In the genomic region with DNA sequence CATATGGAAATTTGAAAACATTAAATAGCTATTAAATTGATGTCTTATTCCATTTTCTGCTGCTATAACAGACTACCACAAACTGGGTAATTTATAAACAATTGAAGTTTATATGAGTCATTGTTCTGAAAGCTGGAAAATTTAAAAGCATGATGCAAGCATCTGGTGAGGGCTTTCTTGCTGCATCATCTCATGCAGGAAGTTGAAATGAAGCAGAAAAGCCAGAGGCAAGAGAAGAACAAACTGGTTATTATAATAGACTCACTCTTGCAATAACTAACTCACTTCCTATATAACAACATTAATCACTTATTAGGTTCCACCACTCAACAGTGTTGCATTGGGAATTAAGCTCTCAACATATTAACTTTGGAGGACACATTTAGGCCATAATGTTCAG, we compare ENCODE assay signal across 13 cellular contexts.
DNase-seq lines count a peak whose midpoint lies in the region; ATAC-seq and TF ChIP-seq lines count a peak whose summit lies in the region.
"Had no signal": no experiment of that assay in that cellular context is flagged by ENCODE, and none has a peak within 500 bp of the region (broad histone marks: within the 10 kb centered on the region; RNA-seq: fewer than 3 reads in every experiment).

No MANE protein-coding gene starts in this region.

- no peak overlapping the region for H3K4me3 ChIP-seq in fibroblast of villous mesenchyme (ENCODE audit: low read depth, low read length)

- ATAC-seq in GM19328 (IDR thresholded peaks at IDR 0.05; ENCODE audit: unreplicated experiment), result no peak

- TF ChIP-seq CTCF in fibroblast of villous mesenchyme (IDR thresholded peaks at IDR 0.05; ENCODE audit: insufficient read depth, low read depth, low read length), result no peak

- peak; percentile 62 to 66 for DNase-seq in AML-193 (lab: John Stamatoyannopoulos, UW)
- DNase-seq in M059J (ENCODE audit: low read depth), result peak; percentile 56
- DNase-seq in T1000 (lab: John Stamatoyannopoulos, UW), result peak; percentile 9
- peak; percentile 72 for DNase-seq in fibroblast of villous mesenchyme (ENCODE audit: low read depth)
- no peak for DNase-seq in HUDEP-2 (lab: John Stamatoyannopoulos, UW; ENCODE audit: unreplicated experiment in 76 of 76)
- no peak for DNase-seq in activated T-cell treated with anti-CD3 and anti-CD28 coated beads, Interleukin-2, amount 50 U/mL, for 1 hour
- DNase-seq in dermis blood vessel endothelial cell, result no peak
- DNase-seq: activated CD4-positive, alpha-beta T cell treated with anti-CD3 and anti-CD28 coated beads for 1 hour; activated gamma-delta T cell treated with Interleukin-2 at 50 U/mL for 16 hours; H9; NCI-H1105 treated with DMSO at 0.1 percent for 48 hours; NK-92 treated with Interleukin-12 subunit alpha and Interleukin-12 subunit beta, amount 100 ng/mL, for 24 hours had no signal

Comparison
In these comparisons a context has a peak if more than half of its experiments do, and no peak if none do; other contexts are left out.
1. DNase-seq: peak in AML-193 (2 of 2), M059J (single experiment), T1000 (single experiment) and fibroblast of villous mesenchyme (single experiment); none in HUDEP-2 (0 of 76), activated T-cell treated with anti-CD3 and anti-CD28 coated beads, Interleukin-2, amount 50 U/mL, for 1 hour (single experiment) and dermis blood vessel endothelial cell (single experiment).